Comparison of ENCODE assay signal across 7 cellular contexts in genomic region chr18:76494541-76495403, GRCh38. TPM values are rescaled to one million over a fixed set of nuclear protein-coding genes. Genes with fewer than 3 reads are reported as not detected.
DNase-seq lines count a peak whose midpoint lies in the region; ATAC-seq and TF ChIP-seq lines count a peak whose summit lies in the region.

A gene with protein sequence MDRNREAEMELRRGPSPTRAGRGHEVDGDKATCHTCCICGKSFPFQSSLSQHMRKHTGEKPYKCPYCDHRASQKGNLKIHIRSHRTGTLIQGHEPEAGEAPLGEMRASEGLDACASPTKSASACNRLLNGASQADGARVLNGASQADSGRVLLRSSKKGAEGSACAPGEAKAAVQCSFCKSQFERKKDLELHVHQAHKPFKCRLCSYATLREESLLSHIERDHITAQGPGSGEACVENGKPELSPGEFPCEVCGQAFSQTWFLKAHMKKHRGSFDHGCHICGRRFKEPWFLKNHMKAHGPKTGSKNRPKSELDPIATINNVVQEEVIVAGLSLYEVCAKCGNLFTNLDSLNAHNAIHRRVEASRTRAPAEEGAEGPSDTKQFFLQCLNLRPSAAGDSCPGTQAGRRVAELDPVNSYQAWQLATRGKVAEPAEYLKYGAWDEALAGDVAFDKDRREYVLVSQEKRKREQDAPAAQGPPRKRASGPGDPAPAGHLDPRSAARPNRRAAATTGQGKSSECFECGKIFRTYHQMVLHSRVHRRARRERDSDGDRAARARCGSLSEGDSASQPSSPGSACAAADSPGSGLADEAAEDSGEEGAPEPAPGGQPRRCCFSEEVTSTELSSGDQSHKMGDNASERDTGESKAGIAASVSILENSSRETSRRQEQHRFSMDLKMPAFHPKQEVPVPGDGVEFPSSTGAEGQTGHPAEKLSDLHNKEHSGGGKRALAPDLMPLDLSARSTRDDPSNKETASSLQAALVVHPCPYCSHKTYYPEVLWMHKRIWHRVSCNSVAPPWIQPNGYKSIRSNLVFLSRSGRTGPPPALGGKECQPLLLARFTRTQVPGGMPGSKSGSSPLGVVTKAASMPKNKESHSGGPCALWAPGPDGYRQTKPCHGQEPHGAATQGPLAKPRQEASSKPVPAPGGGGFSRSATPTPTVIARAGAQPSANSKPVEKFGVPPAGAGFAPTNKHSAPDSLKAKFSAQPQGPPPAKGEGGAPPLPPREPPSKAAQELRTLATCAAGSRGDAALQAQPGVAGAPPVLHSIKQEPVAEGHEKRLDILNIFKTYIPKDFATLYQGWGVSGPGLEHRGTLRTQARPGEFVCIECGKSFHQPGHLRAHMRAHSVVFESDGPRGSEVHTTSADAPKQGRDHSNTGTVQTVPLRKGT (minus strand): TSS chr18:76495242. CDS start chr18:76443054, 52,188 bp downstream.

- no peaks in the 10 kb centered on the region for H3K9me3 ChIP-seq in fibroblast of lung (ENCODE audit: control insufficient read depth, insufficient read depth, low read depth, low read length)

- no peaks in the 10 kb centered on the region for H3K36me3 Mint-ChIP-seq in activated CD4-positive, alpha-beta T cell treated with anti-CD3 and anti-CD28 coated beads, Interleukin-2, amount 10 ng/mL, durations not matched to agents 7 days and 5 days (ENCODE audit: low read depth)
- no peaks in the 10 kb centered on the region for H3K36me3 Mint-ChIP-seq in naive thymus-derived CD8-positive, alpha-beta T cell

- H3K27ac ChIP-seq in fibroblast of lung (ENCODE audit: insufficient read depth, low read length): peak within 1 kb of the TSS; percentile 94

- TF ChIP-seq CTCF in GM13976 (IDR thresholded peaks at IDR 0.05; ENCODE audit: borderline replicate concordance, control extremely low read depth, extremely low read depth, insufficient read depth, missing control alignments) (no peak), fibroblast of lung (conservative IDR thresholded peaks at IDR 0.05 in 1 of 2, IDR thresholded peaks at IDR 0.05 in 1 of 2; ENCODE audit: low read depth in 1 of 2, low read length in 2 of 2) (no peak)

- H3K79me2 ChIP-seq in fibroblast of lung (ENCODE audit: control insufficient read depth, insufficient read depth, low read length): peaks cover 25% of the 10 kb centered on the region

- peak within 1 kb of the TSS; percentile 69 for H3K27ac Mint-ChIP-seq in activated CD4-positive, alpha-beta T cell treated with anti-CD3 and anti-CD28 coated beads, Interleukin-2, amount 10 ng/mL, durations not matched to agents 7 days and 5 days
- peak within 1 kb of the TSS; percentile 22 to 95 (median 91) for H3K27ac Mint-ChIP-seq in naive thymus-derived CD8-positive, alpha-beta T cell

- H3K27me3 Mint-ChIP-seq in activated CD4-positive, alpha-beta T cell treated with anti-CD3 and anti-CD28 coated beads, Interleukin-2, amount 10 ng/mL, durations not matched to agents 7 days and 5 days: peaks cover 59% of the 10 kb centered on the region
- peaks cover 0 to 8% (median 0%) of the 10 kb centered on the region in 5 donors for H3K27me3 Mint-ChIP-seq in naive thymus-derived CD8-positive, alpha-beta T cell

- H3K4me3 Mint-ChIP-seq in activated CD4-positive, alpha-beta T cell treated with anti-CD3 and anti-CD28 coated beads, Interleukin-2, amount 10 ng/mL, durations not matched to agents 7 days and 5 days: peak within 1 kb of the TSS; percentile 89
- H3K4me3 Mint-ChIP-seq in naive thymus-derived CD8-positive, alpha-beta T cell: peak within 1 kb of the TSS; percentile 91 to 98 (median 95)

- H3K27me3 ChIP-seq in fibroblast of lung (ENCODE audit: control insufficient read depth, insufficient read depth, low read length): no peaks in the 10 kb centered on the region

- no peaks in the 10 kb centered on the region for H3K36me3 ChIP-seq in fibroblast of lung (ENCODE audit: control insufficient read depth, insufficient read depth, low read length)

- ATAC-seq in naive thymus-derived CD8-positive, alpha-beta T cell: peak; percentile 13 to 18
- no peak for ATAC-seq in GM21423 (IDR thresholded peaks at IDR 0.05; ENCODE audit: unreplicated experiment)

- peak within 1 kb of the TSS; percentile 66 for H3K9ac ChIP-seq in fibroblast of lung (ENCODE audit: insufficient read depth, low read length)

- peak; percentile 51 for DNase-seq in GM13976 (ENCODE audit: low spot score)
- no peak for DNase-seq in Jurkat, Clone E6-1 (ENCODE audit: low read depth, low spot score)
- DNase-seq in activated CD4-positive, alpha-beta T cell treated with anti-CD3 and anti-CD28 coated beads, Interleukin-2, amount 10 ng/mL, durations not matched to agents 7 days and 5 days: peak; percentile 18
- DNase-seq in fibroblast of lung (ENCODE audit: low read depth in 2 of 2): peak; percentile 44 to 52
- peak in 6 of 10 donors; percentile 28 to 47 (median 34) for DNase-seq in naive thymus-derived CD8-positive, alpha-beta T cell
- DNase-seq in T1000 (lab: John Stamatoyannopoulos, UW): no peak

- H4K20me1 ChIP-seq in fibroblast of lung (ENCODE audit: control insufficient read depth, extremely low read depth, insufficient read depth, low read length): no peaks in the 10 kb centered on the region

- CTCF ChIA-PET in activated CD4-positive, alpha-beta T cell treated with anti-CD3 and anti-CD28 coated beads, Interleukin-2, amount 10 ng/mL, durations not matched to agents 7 days and 5 days (lab: Charles Lee): interaction anchor here (1.6 kb wide), 1 partner anchor 19 kb away, joined by 4 read pairs; no protein-coding TSS in a partner anchor

- in situ Hi-C loops in GM13976 (cut with MboI; ENCODE audit: low sequenced_read_pairs, unreplicated experiment): loop anchor here (25.0 kb wide), 1 partner anchor 618 kb away; no protein-coding TSS in a partner anchor

- peak within 1 kb of the TSS; percentile 89 for H2AFZ ChIP-seq in fibroblast of lung (ENCODE audit: low read length)

- H3K4me1 Mint-ChIP-seq in activated CD4-positive, alpha-beta T cell treated with anti-CD3 and anti-CD28 coated beads, Interleukin-2, amount 10 ng/mL, durations not matched to agents 7 days and 5 days: peaks cover 36% of the 10 kb centered on the region
- H3K4me1 Mint-ChIP-seq in naive thymus-derived CD8-positive, alpha-beta T cell: peaks cover 22 to 51% (median 38%) of the 10 kb centered on the region in 4 donors

- POLR2A ChIA-PET in activated CD4-positive, alpha-beta T cell treated with anti-CD3 and anti-CD28 coated beads, Interleukin-2, amount 10 ng/mL, durations not matched to agents 7 days and 5 days (lab: Charles Lee): no interaction called here
- POLR2A ChIA-PET in naive thymus-derived CD8-positive, alpha-beta T cell (lab: Charles Lee): interaction anchor here (0.7 to 1.0 kb wide), 2 partner anchors 10 to 18 kb away, joined by 3 read pairs; no protein-coding TSS in a partner anchor

- no peaks in the 10 kb centered on the region for H3K9me3 Mint-ChIP-seq in activated CD4-positive, alpha-beta T cell treated with anti-CD3 and anti-CD28 coated beads, Interleukin-2, amount 10 ng/mL, durations not matched to agents 7 days and 5 days
- H3K9me3 Mint-ChIP-seq in naive thymus-derived CD8-positive, alpha-beta T cell: no peaks in the 10 kb centered on the region

- H3K4me1 ChIP-seq in fibroblast of lung (ENCODE audit: control insufficient read depth, extremely low read depth, insufficient read depth, low read length): no peaks in the 10 kb centered on the region

- peak within 1 kb of the TSS; percentile 71 for H3K4me3 ChIP-seq in Jurkat, Clone E6-1 (ENCODE audit: low read length)
- peak within 1 kb of the TSS; percentile 74 to 97 (median 82) for H3K4me3 ChIP-seq in fibroblast of lung (replicated peaks in 1 of 4; ENCODE audit: control extremely low read depth in 1 of 4, insufficient read depth in 1 of 4, low read depth in 3 of 4, low read length in 4 of 4)

- H3K4me2 ChIP-seq in fibroblast of lung (ENCODE audit: extremely low read depth, insufficient read depth, low read length): peak within 1 kb of the TSS; percentile 84

RNA-seq across cellular contexts. Expression of the gene that starts here (rescaled TPM):
- 8.2 TPM for polyA plus RNA-seq in Jurkat, Clone E6-1 (2012; ENCODE audit: insufficient read depth, insufficient read length)
- total RNA-seq in activated CD4-positive, alpha-beta T cell treated with anti-CD3 and anti-CD28 coated beads, Interleukin-2, amount 10 ng/mL, durations not matched to agents 7 days and 5 days: 1 to 10 TPM; 3.9 to 4.1 TPM
- total RNA-seq in fibroblast of lung: 28.0 and 32.7 TPM in 2 replicates
- 7.9 and 12.0 TPM in 2 replicates for polyA plus RNA-seq in fibroblast of lung
- polyA plus RNA-seq in fibroblast of lung (2012): 12.1 and 15.4 TPM in 2 replicates
- 12.6 and 13.6 TPM in 2 replicates for polyA minus RNA-seq in fibroblast of lung (ENCODE audit: low replicate concordance)
- 10 to 100 TPM; 25.7 to 27.2 TPM for total RNA-seq in naive thymus-derived CD8-positive, alpha-beta T cell
- polyA plus RNA-seq in naive thymus-derived CD8-positive, alpha-beta T cell: 1 to 10 TPM in 2 of 3 donors, under 1 TPM in 1; 0.80 to 5.8 (median 1.8) TPM

Comparison
In these comparisons a context has a peak if more than half of its experiments do, and no peak if none do; other contexts are left out.
1. DNase-seq: peak in GM13976 (single experiment), activated CD4-positive, alpha-beta T cell treated with anti-CD3 and anti-CD28 coated beads, Interleukin-2, amount 10 ng/mL, durations not matched to agents 7 days and 5 days (single experiment), fibroblast of lung (2 of 2) and naive thymus-derived CD8-positive, alpha-beta T cell (6 of 10); none in Jurkat, Clone E6-1 (single experiment) and T1000 (single experiment).